ENCODE assay signal across 9 cellular contexts in the genomic region with DNA sequence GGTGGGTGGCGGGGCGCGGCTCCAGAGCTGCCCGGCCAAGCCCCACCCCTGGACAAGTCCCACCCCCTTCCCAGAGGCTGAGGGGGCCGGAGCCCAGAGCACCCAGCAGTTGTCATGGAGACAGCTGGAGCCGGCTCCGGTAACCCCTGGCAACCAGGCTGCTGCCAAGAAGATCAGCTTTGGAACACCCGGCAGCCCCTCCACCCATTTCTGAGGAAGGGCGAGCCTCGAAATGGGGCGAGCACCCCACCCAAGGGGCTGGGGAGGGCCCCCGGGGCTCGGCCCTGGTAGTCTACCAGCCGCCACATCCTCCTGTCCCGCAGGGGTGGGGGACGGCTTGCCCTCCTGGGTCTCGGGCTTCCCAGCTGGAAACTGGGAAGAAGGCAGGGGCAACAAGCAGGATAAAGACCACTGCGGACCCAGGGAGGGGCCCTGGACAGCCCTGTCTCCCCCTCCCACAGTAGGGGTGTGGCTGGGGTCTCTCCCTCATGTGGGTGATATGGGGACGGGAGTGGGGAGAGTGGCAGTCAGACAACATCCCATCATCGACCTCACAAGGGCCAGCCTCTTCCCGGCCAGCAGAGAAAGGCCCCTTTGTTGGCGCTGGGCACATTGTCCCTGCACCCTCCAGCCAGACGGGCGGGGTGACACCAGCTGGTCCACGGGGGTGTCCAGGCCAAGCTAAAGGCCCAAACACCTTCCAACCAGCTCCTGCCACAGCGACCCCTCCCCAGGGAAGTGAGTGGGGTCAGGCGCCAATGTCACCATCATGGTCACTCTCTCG. TPM values are rescaled to one million over a fixed set of nuclear protein-coding genes. Genes with fewer than 3 reads are reported as not detected.
DNase-seq lines count a peak whose midpoint lies in the region; ATAC-seq and TF ChIP-seq lines count a peak whose summit lies in the region.
"Had no signal": no experiment of that assay in that cellular context is flagged by ENCODE, and none has a peak within 500 bp of the region (broad histone marks: within the 10 kb centered on the region; RNA-seq: fewer than 3 reads in every experiment).

No MANE protein-coding gene starts in this region.

- no peak overlapping the region for H3K27ac Mint-ChIP-seq in CD4-positive, alpha-beta T cell

- no peaks in the 10 kb centered on the region for H3K9me3 ChIP-seq in iPS-18a (ENCODE audit: control insufficient read depth, low read depth, low read length)
- H3K9me3 ChIP-seq in testis = no peaks in the 10 kb centered on the region
- no peaks in the 10 kb centered on the region for H3K9me3 ChIP-seq in CD4-positive, alpha-beta T cell (ENCODE audit: control insufficient read depth, low read length)

- H3K4me1 ChIP-seq in iPS-18a (ENCODE audit: control insufficient read depth, low read depth, low read length) (no peaks in the 10 kb centered on the region), testis (peaks cover 21% of the 10 kb centered on the region)

- intact Hi-C loops in testis (cut with DNase I; ENCODE audit: low total_unique reads) = no loop called here
- intact Hi-C loops in CD4-positive, alpha-beta T cell (cut with DNase I, micrococcal nuclease) = no loop called here

- WGBS in testis, 2 donors = 0 to 4% methylated on average over 8 to 25 of the region's 28 CpGs

- H3K9me3 Mint-ChIP-seq in CD4-positive, alpha-beta T cell = no peaks in the 10 kb centered on the region

- TF ChIP-seq CTCF in VCaP (conservative IDR thresholded peaks at IDR 0.05) (no peak), testis (IDR thresholded peaks at IDR 0.05) (no peak)
- no peak for TF ChIP-seq CTCF in CD4-positive, alpha-beta T cell (IDR thresholded peaks at IDR 0.05)

- peak overlapping the region; percentile 85 for H3K27ac ChIP-seq in VCaP
- H3K27ac ChIP-seq in iPS-18a (ENCODE audit: low read length) = no peak overlapping the region
- no peak overlapping the region for H3K27ac ChIP-seq in testis
- H3K27ac ChIP-seq in CD4-positive, alpha-beta T cell (ENCODE audit: low read depth, low read length) = no peak overlapping the region
- H3K27ac ChIP-seq: C4-2B had no signal

- peaks cover 10% of the 10 kb centered on the region for H3K36me3 Mint-ChIP-seq in CD4-positive, alpha-beta T cell (ENCODE audit: low read depth)

- H3K4me3 ChIP-seq in iPS-18a (ENCODE audit: low read length) = peak overlapping the region; percentile 63
- peak overlapping the region; percentile 50 to 65 for H3K4me3 ChIP-seq in testis

- peaks cover 34% of the 10 kb centered on the region for H3K27me3 Mint-ChIP-seq in CD4-positive, alpha-beta T cell

- no peak for TF ChIP-seq POLR2A in testis (IDR thresholded peaks at IDR 0.05)

- no peak overlapping the region for H3K4me3 Mint-ChIP-seq in CD4-positive, alpha-beta T cell

- no peak overlapping the region for H3K9ac ChIP-seq in iPS-18a (ENCODE audit: low read length)

- POLR2A ChIA-PET in CD4-positive, alpha-beta T cell (lab: Charles Lee) = no interaction called here

- peak; percentile 35 for DNase-seq in NCI-H345 (lab: John Stamatoyannopoulos, UW)
- no peak for DNase-seq in NCI-H345 treated with DMSO at 0.1 percent for 48 hours (lab: John Stamatoyannopoulos, UW; ENCODE audit: unreplicated experiment)
- peak; percentile 69 for DNase-seq in testis
- DNase-seq in GDM1 (lab: John Stamatoyannopoulos, UW) = no peak
- no peak for DNase-seq in CD4-positive, alpha-beta T cell

- ATAC-seq in CD4-positive, alpha-beta T cell (ENCODE audit: poor library complexity) = no peak
- ATAC-seq in GM21526 (IDR thresholded peaks at IDR 0.05; ENCODE audit: low FRiP score, unreplicated experiment) = no peak

- H3K4me1 Mint-ChIP-seq in CD4-positive, alpha-beta T cell (ENCODE audit: low read depth) = peaks cover 13% of the 10 kb centered on the region

- CTCF ChIA-PET in CD4-positive, alpha-beta T cell (lab: Charles Lee) = no interaction called here

- no peaks in the 10 kb centered on the region for H3K36me3 ChIP-seq in iPS-18a (ENCODE audit: control insufficient read depth, low read depth, low read length)
- no peaks in the 10 kb centered on the region for H3K36me3 ChIP-seq in testis (ENCODE audit: low read depth, missing control alignments)

- peaks cover 20% of the 10 kb centered on the region for H3K27me3 ChIP-seq in iPS-18a (ENCODE audit: control insufficient read depth, insufficient read depth, low read length)
- no peaks in the 10 kb centered on the region for H3K27me3 ChIP-seq in testis
- H3K27me3 ChIP-seq in CD4-positive, alpha-beta T cell (ENCODE audit: control insufficient read depth, insufficient read depth, low read length) = peaks cover 19% of the 10 kb centered on the region

RNA-seq across cellular contexts. Expression of a gene that starts 1.5 kb away (rescaled TPM):
- total RNA-seq in testis = 10 to 100 TPM; 64.5 to 73.2 TPM
- polyA plus RNA-seq in testis (ENCODE audit: insufficient read depth, low read depth, low replicate concordance) = 43.0 TPM
- not detected for total RNA-seq in CD4-positive, alpha-beta T cell

RNA-seq across cellular contexts. Expression of a gene that starts 24.7 kb away (rescaled TPM):
- total RNA-seq in testis = 100 to 1,000 TPM; 490 to 692 TPM
- polyA plus RNA-seq in testis (ENCODE audit: insufficient read depth, low read depth, low replicate concordance) = 343 TPM
- total RNA-seq in CD4-positive, alpha-beta T cell = 100 to 1,000 TPM; 135 to 143 TPM

RNA-seq across cellular contexts. Expression of a gene that starts 25.1 kb away (rescaled TPM):
- total RNA-seq in testis = 10 to 100 TPM; 84.8 to 95.6 TPM
- 65.6 TPM for polyA plus RNA-seq in testis (ENCODE audit: insufficient read depth, low read depth, low replicate concordance)
- 10 to 100 TPM; 47.9 to 49.7 TPM for total RNA-seq in CD4-positive, alpha-beta T cell

RNA-seq across cellular contexts. Expression of a gene that starts 46.6 kb away (rescaled TPM):
- 10 to 100 TPM; 31.3 to 39.6 TPM for total RNA-seq in testis
- 19.9 TPM for polyA plus RNA-seq in testis (ENCODE audit: insufficient read depth, low read depth, low replicate concordance)
- total RNA-seq in CD4-positive, alpha-beta T cell = 1 to 10 TPM; 1.1 TPM

Comparison
In these comparisons a context has a peak if more than half of its experiments do, and no peak if none do; other contexts are left out.
1. DNase-seq: peak in NCI-H345 (single experiment) and testis (single experiment); none in NCI-H345 treated with DMSO at 0.1 percent for 48 hours (single experiment), GDM1 (single experiment) and CD4-positive, alpha-beta T cell (0 of 10).
2. RNA of a gene that starts 1.5 kb away (total RNA-seq): 64.5 to 73.2 TPM in testis; not detected in CD4-positive, alpha-beta T cell; every median in the first group is over 10 times any median in the second.